Comparison of ENCODE assay signal across 1 cellular context in the genomic region with DNA sequence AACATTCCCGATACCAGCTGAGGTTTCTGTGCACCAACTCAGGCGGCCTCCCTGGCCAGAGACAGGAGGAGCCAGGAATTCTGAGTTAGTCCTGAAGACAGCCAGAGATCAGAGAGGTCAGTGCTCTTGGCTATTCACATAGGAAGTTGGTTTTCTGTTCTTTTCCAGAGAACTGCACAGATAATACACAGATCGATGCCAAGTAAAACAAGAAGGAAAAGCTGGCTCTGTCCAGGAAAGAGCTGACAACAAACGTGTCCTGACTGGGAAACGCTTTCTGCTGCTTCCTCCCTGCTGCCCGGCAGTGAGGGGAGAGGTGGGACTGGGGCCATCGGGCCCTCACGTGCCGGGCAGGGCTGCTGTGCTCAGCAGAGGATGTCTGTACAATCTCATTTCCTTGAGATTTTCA.
TF ChIP-seq lines count a peak whose summit lies in the region.

No MANE protein-coding gene starts in this region.

TF ChIP-seq in liver, 16 proteins besides CTCF, POLR2A, EP300 and RAD21 (continued from another document):
- peak in 1 of 2 donors; percentile 45 for TF ChIP-seq RXRA (IDR thresholded peaks at IDR 0.05)
- no peak for TF ChIP-seq YY1 (IDR thresholded peaks at IDR 0.05)
- TF ChIP-seq HNF4G (IDR thresholded peaks at IDR 0.05): no peak
- TF ChIP-seq NR2F2 (IDR thresholded peaks at IDR 0.05): peak; percentile 97
- peak; percentile 54 for TF ChIP-seq SP1 (IDR thresholded peaks at IDR 0.05)
- no peak for TF ChIP-seq ATF3 (IDR thresholded peaks at IDR 0.05)
